Comparison of ENCODE assay signal across 8 cellular contexts in genomic region chr1:61453111-61453961, GRCh38.
A peak's percentile ranks its signal among the peaks of the same experiment; 100 is the strongest.
DNase-seq lines count a peak whose midpoint lies in the region; ATAC-seq and TF ChIP-seq lines count a peak whose summit lies in the region.

No MANE protein-coding gene starts in this region.

- TF ChIP-seq POLR2A in right lobe of liver (IDR thresholded peaks at IDR 0.05) = no peak

- H3K27me3 ChIP-seq in right lobe of liver = no peaks in the 10 kb centered on the region

- peaks cover 0 to 24% (median 10%) of the 10 kb centered on the region in 4 donors for H3K4me1 ChIP-seq in right lobe of liver

- H3K27ac ChIP-seq in right lobe of liver = peak overlapping the region in 1 of 3 donors; percentile 58

- ATAC-seq in GM18873 (IDR thresholded peaks at IDR 0.05; ENCODE audit: low FRiP score, unreplicated experiment) (peak; percentile 78), HG03439 (IDR thresholded peaks at IDR 0.05; ENCODE audit: unreplicated experiment) (peak; percentile 84), right lobe of liver (peak; percentile 87 to 94 (median 92))

- intact Hi-C loops in right lobe of liver (cut with DNase I) = loop anchor here in 1 of 2 donors (10.0 kb wide), 1 partner anchor 409 kb away; no protein-coding TSS in a partner anchor

- H3K36me3 ChIP-seq in right lobe of liver = peaks cover 0 to 22% (median 1%) of the 10 kb centered on the region in 4 donors

- in situ Hi-C loops in ACHN (cut with HindIII; ENCODE audit: low pct_ligation_motif_present, low pct_unique_long_range_greater_than_20kb, low sequenced_read_pairs) = no loop called here

- no peak overlapping the region for H3K4me3 ChIP-seq in right lobe of liver

- peak; percentile 82 for DNase-seq in ACHN
- peak; percentile 36 to 78 for DNase-seq in NCI-H526 (lab: John Stamatoyannopoulos, UW)
- peak; percentile 77 for DNase-seq in activated CD4-positive, alpha-beta T cell treated with anti-CD3 and anti-CD28 coated beads for 48 hours
- DNase-seq in dedifferentiated amniotic fluid mesenchymal stem cell (ENCODE audit: extremely low spot score) = peak; percentile 94
- peak; percentile 71 to 75 (median 75) for DNase-seq in right lobe of liver
- DNase-seq in stimulated activated CD4-positive, alpha-beta T cell treated with anti-CD3 and anti-CD28 coated beads, Interleukin-4, amount 100 ng/mL, for 4 hours = peak; percentile 54 to 57

- peak; percentile 65 to 76 (median 70) for TF ChIP-seq CTCF in right lobe of liver (IDR thresholded peaks at IDR 0.05)

- H3K9me3 ChIP-seq in right lobe of liver = no peaks in the 10 kb centered on the region

- 24% methylated on average over 10 of the region's 10 CpGs for WGBS in right lobe of liver (ENCODE audit: insufficient coverage, low coverage, low lambda C conversion rate, missing lambda C conversion rate)
